Comparison of ENCODE assay signal across 14 cellular contexts in the genomic region with DNA sequence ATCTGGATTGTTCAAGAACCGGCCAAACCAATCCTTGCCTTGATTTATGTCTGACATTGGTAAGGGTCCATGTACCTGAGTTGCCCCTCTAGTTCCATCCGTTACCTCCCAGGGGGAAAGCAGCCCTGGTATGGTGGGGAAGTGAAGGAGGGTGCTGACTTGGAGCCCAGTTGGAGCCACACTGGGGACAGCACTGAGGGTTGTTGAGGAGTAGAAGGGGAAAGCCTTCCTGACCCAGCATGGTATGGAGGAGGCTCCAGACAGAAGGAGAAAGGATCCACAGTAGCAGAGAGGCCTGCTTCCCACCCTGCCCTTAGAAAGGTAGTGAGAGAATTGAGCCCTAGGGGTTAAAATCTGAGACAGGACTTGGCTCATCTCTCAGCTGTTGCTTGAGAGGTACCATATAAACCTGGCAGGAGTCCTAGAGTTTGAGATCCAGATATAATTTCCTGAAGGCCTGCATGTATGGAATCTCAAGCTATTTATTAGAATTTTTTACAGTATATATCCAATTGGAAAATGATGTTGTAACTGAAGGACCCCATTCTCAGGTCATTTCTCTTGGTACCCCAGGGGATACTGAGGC. TPM values are rescaled to one million over a fixed set of nuclear protein-coding genes. Genes with fewer than 3 reads are reported as not detected.
DNase-seq lines count a peak whose midpoint lies in the region; ATAC-seq and TF ChIP-seq lines count a peak whose summit lies in the region.
"Had no signal": no experiment of that assay in that cellular context is flagged by ENCODE, and none has a peak within 500 bp of the region (broad histone marks: within the 10 kb centered on the region; RNA-seq: fewer than 3 reads in every experiment).

No MANE protein-coding gene starts in this region.

- intact Hi-C loops in CD8-positive, alpha-beta T cell (cut with DNase I, micrococcal nuclease), result loop anchor here in 1 of 2 experiments (2.0 kb wide), 1 partner anchor 20 kb away; a partner anchor contains a TSS
- intact Hi-C loops in OCI-LY7 (cut with micrococcal nuclease; ENCODE audit: unreplicated experiment) (loop anchor here (10.0 kb wide), 1 partner anchor 546 kb away; a partner anchor contains a TSS), right lobe of liver (cut with DNase I) (no loop called here), tibial artery (cut with DNase I; ENCODE audit: low total_unique reads) (no loop called here)

- no peaks in the 10 kb centered on the region for H3K79me2 ChIP-seq in OCI-LY7 (ENCODE audit: insufficient read depth, low read depth, low read length)

- no peaks in the 10 kb centered on the region for H3K9me3 ChIP-seq in CD8-positive, alpha-beta T cell (ENCODE audit: low read length)
- peaks cover 34% of the 10 kb centered on the region for H3K9me3 ChIP-seq in OCI-LY7 (ENCODE audit: low read length)
- no peaks in the 10 kb centered on the region for H3K9me3 ChIP-seq in right lobe of liver
- H3K9me3 ChIP-seq in tibial artery, result no peaks in the 10 kb centered on the region

- peak in 1 of 7 experiments; percentile 47 for DNase-seq in CD8-positive, alpha-beta T cell
- no peak for DNase-seq in OCI-LY7 (ENCODE audit: low spot score)
- no peak for DNase-seq in activated naive CD8-positive, alpha-beta T cell treated with anti-CD3 and anti-CD28 coated beads, Interleukin-2, amount 50 U/mL, for 24 hours
- peak; percentile 53 for DNase-seq in osteocyte (ENCODE audit: extremely low spot score, unreplicated experiment)
- no peak for DNase-seq in right lobe of liver
- DNase-seq in tibial artery, result no peak
- DNase-seq: aorta, NCI-H446, SIG-M5 had no signal

- H3K4me1 ChIP-seq in CD8-positive, alpha-beta T cell (ENCODE audit: insufficient read depth, low read length), result peaks cover 80% of the 10 kb centered on the region
- H3K4me1 ChIP-seq in OCI-LY7 (ENCODE audit: insufficient read depth, low read length, poor library complexity, severe bottlenecking) (peaks cover 57% of the 10 kb centered on the region), right lobe of liver (no peaks in the 10 kb centered on the region), tibial artery (no peaks in the 10 kb centered on the region)

- peaks cover 80% of the 10 kb centered on the region for H3K4me1 Mint-ChIP-seq in CD8-positive, alpha-beta T cell (ENCODE audit: low read depth)
- H3K4me1 Mint-ChIP-seq in activated naive CD8-positive, alpha-beta T cell treated with anti-CD3 and anti-CD28 coated beads, Interleukin-2, amount 50 U/mL, for 24 hours, result peaks cover 89% of the 10 kb centered on the region
- no peaks in the 10 kb centered on the region for H3K4me1 Mint-ChIP-seq in osteocyte (ENCODE audit: unreplicated experiment)
- H3K4me1 Mint-ChIP-seq: GM23338, neural crest cell had no signal

- no TSS peak for BruUV-seq in OCI-LY7 (replicated peaks; lab: Mats Ljungman, UMichigan)

- H3K4me2 ChIP-seq in OCI-LY7 (ENCODE audit: low read length), result peak overlapping the region; percentile 72; the same call in 1 of the 2 replicates
- H3K4me2 ChIP-seq: GM23338 had no signal

- no peaks in the 10 kb centered on the region for H3K27me3 ChIP-seq in CD8-positive, alpha-beta T cell (ENCODE audit: insufficient read depth, low read length)
- H3K27me3 ChIP-seq in right lobe of liver (no peaks in the 10 kb centered on the region), tibial artery (no peaks in the 10 kb centered on the region)

- TF ChIP-seq CTCF in CD8-positive, alpha-beta T cell (IDR thresholded peaks at IDR 0.05), result no peak
- no peak for TF ChIP-seq CTCF in OCI-LY7 (conservative IDR thresholded peaks at IDR 0.05; ENCODE audit: low read length)
- no peak for TF ChIP-seq CTCF in osteocyte (IDR thresholded peaks at IDR 0.05)
- no peak for TF ChIP-seq CTCF in right lobe of liver (IDR thresholded peaks at IDR 0.05)
- TF ChIP-seq CTCF in tibial artery (IDR thresholded peaks at IDR 0.05), result no peak

- no peak for TF ChIP-seq POLR2A in right lobe of liver (IDR thresholded peaks at IDR 0.05)

- H3K27ac Mint-ChIP-seq in CD8-positive, alpha-beta T cell, result peak overlapping the region; percentile 99
- peak overlapping the region; percentile 82 for H3K27ac Mint-ChIP-seq in activated naive CD8-positive, alpha-beta T cell treated with anti-CD3 and anti-CD28 coated beads, Interleukin-2, amount 50 U/mL, for 24 hours
- H3K27ac Mint-ChIP-seq in osteocyte (ENCODE audit: unreplicated experiment), result no peak overlapping the region
- H3K27ac Mint-ChIP-seq: GM23338 had no signal

- no peaks in the 10 kb centered on the region for H4K20me1 ChIP-seq in OCI-LY7 (ENCODE audit: insufficient read depth, low read length)

- no peaks in the 10 kb centered on the region for H3K9me2 ChIP-seq in OCI-LY7 (ENCODE audit: insufficient read depth, low read length)

- peak overlapping the region; percentile 58 for H3K4me3 ChIP-seq in CD8-positive, alpha-beta T cell (ENCODE audit: low read depth, low read length)
- H3K4me3 ChIP-seq in OCI-LY7 (ENCODE audit: low read depth, low read length, poor library complexity, severe bottlenecking) (no peak overlapping the region), right lobe of liver (no peak overlapping the region), tibial artery (no peak overlapping the region)
- H3K4me3 ChIP-seq: GM23338, lung had no signal

- WGBS in right lobe of liver (ENCODE audit: insufficient coverage, low coverage, low lambda C conversion rate, missing lambda C conversion rate), result 75% methylated on average over 1 of the region's 2 CpGs

- H3K4me3 Mint-ChIP-seq in CD8-positive, alpha-beta T cell, result peak overlapping the region; percentile 84
- H3K4me3 Mint-ChIP-seq in activated naive CD8-positive, alpha-beta T cell treated with anti-CD3 and anti-CD28 coated beads, Interleukin-2, amount 50 U/mL, for 24 hours, result peak overlapping the region; percentile 64
- H3K4me3 Mint-ChIP-seq in osteocyte (ENCODE audit: unreplicated experiment), result no peak overlapping the region
- H3K4me3 Mint-ChIP-seq: GM23338, neural crest cell had no signal

- H3K27ac ChIP-seq in CD8-positive, alpha-beta T cell (ENCODE audit: low read depth, low read length), result peak overlapping the region; percentile 55
- peak overlapping the region; percentile 5 for H3K27ac ChIP-seq in OCI-LY7 (ENCODE audit: low read depth, low read length, poor library complexity, severe bottlenecking)
- no peak overlapping the region for H3K27ac ChIP-seq in right lobe of liver
- no peak overlapping the region for H3K27ac ChIP-seq in tibial artery
- H3K27ac ChIP-seq: C4-2B had no signal

- no peaks in the 10 kb centered on the region for H3K36me3 ChIP-seq in CD8-positive, alpha-beta T cell (ENCODE audit: insufficient read depth, low read length)
- H3K36me3 ChIP-seq in OCI-LY7 (ENCODE audit: insufficient read depth, low read length) (peaks cover 14% of the 10 kb centered on the region), right lobe of liver (no peaks in the 10 kb centered on the region), tibial artery (no peaks in the 10 kb centered on the region)

- CTCF ChIA-PET in CD8-positive, alpha-beta T cell (lab: Charles Lee), result interaction anchor here (1.5 kb wide), 1 partner anchor 19 kb away, joined by 14 read pairs; a partner anchor contains a TSS
- CTCF ChIA-PET in OCI-LY7 (lab: Charles Lee; ENCODE audit: unreplicated experiment), result interaction anchor here (1.1 kb wide), 1 partner anchor 20 kb away, joined by 3 read pairs; a partner anchor contains a TSS

- ATAC-seq in CD8-positive, alpha-beta T cell, result no peak
- no peak for ATAC-seq in activated naive CD8-positive, alpha-beta T cell treated with anti-CD3 and anti-CD28 coated beads, Interleukin-2, amount 50 U/mL, for 24 hours
- ATAC-seq in GM18502 (IDR thresholded peaks at IDR 0.05; ENCODE audit: poor library complexity, unreplicated experiment) (no peak), right lobe of liver (no peak)
- ATAC-seq: GM23338 had no signal

- H2AFZ ChIP-seq in OCI-LY7 (ENCODE audit: low read length), result no peak overlapping the region; the same call in 1 of the 2 replicates
- H2AFZ ChIP-seq: GM23338 had no signal

- no peaks in the 10 kb centered on the region for H3K27me3 Mint-ChIP-seq in CD8-positive, alpha-beta T cell (ENCODE audit: low read depth)
- no peaks in the 10 kb centered on the region for H3K27me3 Mint-ChIP-seq in activated naive CD8-positive, alpha-beta T cell treated with anti-CD3 and anti-CD28 coated beads, Interleukin-2, amount 50 U/mL, for 24 hours
- H3K27me3 Mint-ChIP-seq in osteocyte (ENCODE audit: unreplicated experiment), result peaks cover 2% of the 10 kb centered on the region

- peaks cover 32% of the 10 kb centered on the region for H3K36me3 Mint-ChIP-seq in CD8-positive, alpha-beta T cell
- peaks cover 7% of the 10 kb centered on the region for H3K36me3 Mint-ChIP-seq in activated naive CD8-positive, alpha-beta T cell treated with anti-CD3 and anti-CD28 coated beads, Interleukin-2, amount 50 U/mL, for 24 hours (ENCODE audit: low read depth)
- H3K36me3 Mint-ChIP-seq in osteocyte (ENCODE audit: unreplicated experiment), result no peaks in the 10 kb centered on the region

- H3K9me3 Mint-ChIP-seq in CD8-positive, alpha-beta T cell, result peaks cover 4% of the 10 kb centered on the region
- peaks cover 8% of the 10 kb centered on the region for H3K9me3 Mint-ChIP-seq in activated naive CD8-positive, alpha-beta T cell treated with anti-CD3 and anti-CD28 coated beads, Interleukin-2, amount 50 U/mL, for 24 hours
- H3K9me3 Mint-ChIP-seq in osteocyte (ENCODE audit: unreplicated experiment), result no peaks in the 10 kb centered on the region
- H3K9me3 Mint-ChIP-seq: GM23338, neural crest cell had no signal

- POLR2A ChIA-PET in CD8-positive, alpha-beta T cell (lab: Charles Lee), result interaction anchor here (0.8 to 2.1 kb wide), 3 partner anchors 9 to 397 kb away, joined by 6 to 13 read pairs (median 13); a partner anchor contains a TSS
- POLR2A ChIA-PET in OCI-LY7 (lab: Charles Lee), result interaction anchor here (0.9 to 1.6 kb wide), 2 partner anchors 10 to 20 kb away, joined by 3 to 4 read pairs; a partner anchor contains a TSS

RNA-seq across cellular contexts. Expression of a gene that starts 16.7 kb away (rescaled TPM):
- 10 to 100 TPM; 28.1 to 31.9 TPM for total RNA-seq in CD8-positive, alpha-beta T cell
- total RNA-seq in OCI-LY7 (2014; rRNA removed; shearing (Covaris generic)), result 0.21 and 0.41 TPM in 2 replicates
- total RNA-seq in OCI-LY7 (2022) (1.1 and 1.7 TPM in 2 replicates), osteocyte (0.21 and 0.38 TPM in 2 replicates), right lobe of liver (10 to 100 TPM in 1 of 6 experiments, 1 to 10 TPM in 5; 3.8 to 31.6 (median 3.9) TPM)

RNA-seq across cellular contexts. Expression of a gene that starts 19.8 kb away (rescaled TPM):
- 10 to 100 TPM; 75.9 to 79.0 TPM for total RNA-seq in CD8-positive, alpha-beta T cell
- total RNA-seq in OCI-LY7 (2014; rRNA removed; shearing (Covaris generic)), result 82.3 and 94.3 TPM in 2 replicates
- total RNA-seq in OCI-LY7 (2022) (73.6 and 78.0 TPM in 2 replicates), osteocyte (85.6 and 88.2 TPM in 2 replicates), right lobe of liver (100 to 1,000 TPM in 1 of 6 experiments, 10 to 100 TPM in 5; 40.0 to 106 (median 52.5) TPM)

RNA-seq across cellular contexts. Expression of a gene that starts 45.7 kb away (rescaled TPM):
- 1 to 10 TPM; 1.6 to 2.4 TPM for total RNA-seq in CD8-positive, alpha-beta T cell
- total RNA-seq in OCI-LY7 (2014; rRNA removed; shearing (Covaris generic)), result 2.3 and 5.0 TPM in 2 replicates
- total RNA-seq in OCI-LY7 (2022) (9.3 and 11.5 TPM in 2 replicates), osteocyte (5.6 and 7.3 TPM in 2 replicates), right lobe of liver (1 to 10 TPM; 1.5 to 5.4 (median 3.5) TPM)

Comparison
In these comparisons a context has a peak if more than half of its experiments do, and no peak if none do; other contexts are left out.
1. H3K27ac ChIP-seq: peak in CD8-positive, alpha-beta T cell (single experiment) and OCI-LY7 (single experiment); none in right lobe of liver (0 of 3) and tibial artery (0 of 2).